8 cellular contexts compared by ENCODE assay signal in genomic region chr19:2474232-2475017, GRCh38. TPM values are rescaled to one million over a fixed set of nuclear protein-coding genes. Genes with fewer than 3 reads are reported as not detected.
DNase-seq lines count a peak whose midpoint lies in the region; ATAC-seq and TF ChIP-seq lines count a peak whose summit lies in the region.

No MANE protein-coding gene starts in this region.

- H3K36me3 ChIP-seq in BE2C = no peaks in the 10 kb centered on the region
- H3K36me3 ChIP-seq in KOPT-K1 (ENCODE audit: insufficient read depth, low read length) = peaks cover 7% of the 10 kb centered on the region; the same call in 1 of the 2 replicates
- H3K36me3 ChIP-seq in SJCRH30 = no peaks in the 10 kb centered on the region

- H3K27ac ChIP-seq in KOPT-K1 (ENCODE audit: low read depth, low read length, poor library complexity, severe bottlenecking) (peak overlapping the region; percentile 81), SJCRH30 (no peak overlapping the region)

- intact Hi-C loops in activated naive CD4-positive, alpha-beta T cell treated with anti-CD3 and anti-CD28 coated beads for 36 hours (cut with micrococcal nuclease) = loop anchor here (1.0 to 10.0 kb wide), 7 partner anchors 69 to 310 kb away; partner anchors contain the start of genes SGTA and THOP1

- peak; percentile 83 for TF ChIP-seq CTCF in BE2C (IDR thresholded peaks at IDR 0.05; ENCODE audit: low read depth, low read length)

- no peaks in the 10 kb centered on the region for H3K9me3 Mint-ChIP-seq in activated naive CD4-positive, alpha-beta T cell treated with anti-CD3 and anti-CD28 coated beads for 36 hours

- H3K9me3 ChIP-seq in BE2C (no peaks in the 10 kb centered on the region), KOPT-K1 (ENCODE audit: insufficient read depth, low read length, poor library complexity, severe bottlenecking) (no peaks in the 10 kb centered on the region), SJCRH30 (replicated peaks) (no peaks in the 10 kb centered on the region)

- peak; percentile 25 for ATAC-seq in GM19351 (IDR thresholded peaks at IDR 0.05; ENCODE audit: unreplicated experiment)

- peaks cover 15% of the 10 kb centered on the region for H3K27me3 ChIP-seq in BE2C
- H3K27me3 ChIP-seq in SJCRH30 = no peaks in the 10 kb centered on the region

- no peaks in the 10 kb centered on the region for H3K27me3 Mint-ChIP-seq in activated naive CD4-positive, alpha-beta T cell treated with anti-CD3 and anti-CD28 coated beads for 36 hours (ENCODE audit: low read depth)

- H3K4me1 ChIP-seq in BE2C (no peaks in the 10 kb centered on the region), SJCRH30 (no peaks in the 10 kb centered on the region)

- CTCF ChIA-PET in activated naive CD4-positive, alpha-beta T cell treated with anti-CD3 and anti-CD28 coated beads for 36 hours (lab: Charles Lee) = interaction anchor here (0.8 to 4.2 kb wide), 13 partner anchors 78 to 165 kb away, joined by 3 to 66 read pairs (median 4); no protein-coding TSS in a partner anchor

- peaks cover 28% of the 10 kb centered on the region for H3K36me3 Mint-ChIP-seq in activated naive CD4-positive, alpha-beta T cell treated with anti-CD3 and anti-CD28 coated beads for 36 hours (ENCODE audit: low read depth)

- H3K27ac Mint-ChIP-seq in activated naive CD4-positive, alpha-beta T cell treated with anti-CD3 and anti-CD28 coated beads for 36 hours = peak overlapping the region; percentile 75

- H3K4me3 ChIP-seq in BE2C (ENCODE audit: low read depth, low read length) = peak overlapping the region; percentile 89
- H3K4me3 ChIP-seq in SJCRH30 = 0 out of 2 replicates have a peak overlapping the region, but pooled peaks have one; percentile 2

- peak; percentile 96 for DNase-seq in BE2C
- DNase-seq in SJCRH30 = peak; percentile 85 to 86
- DNase-seq in activated naive CD4-positive, alpha-beta T cell treated with anti-CD3 and anti-CD28 coated beads for 36 hours = peak; percentile 87
- peak; percentile 88 for DNase-seq in germinal center (ENCODE audit: low spot score)
- DNase-seq in occipital lobe (lab: John Stamatoyannopoulos, UW) = peak; percentile 77
- peak; percentile 84 for DNase-seq in superior temporal gyrus (ENCODE audit: extremely low spot score)

- peak overlapping the region; percentile 99 for H3K4me3 Mint-ChIP-seq in activated naive CD4-positive, alpha-beta T cell treated with anti-CD3 and anti-CD28 coated beads for 36 hours

- peaks cover 20% of the 10 kb centered on the region for H3K4me1 Mint-ChIP-seq in activated naive CD4-positive, alpha-beta T cell treated with anti-CD3 and anti-CD28 coated beads for 36 hours (ENCODE audit: low read depth)

RNA-seq across cellular contexts. Expression of gene GADD45B, which starts 1.5 kb away (rescaled TPM):
- polyA plus RNA-seq in BE2C (2012; ENCODE audit: insufficient read depth, insufficient read length, low read depth) = 18.1 TPM
- 2.6 and 2.8 TPM in 2 replicates for total RNA-seq in SJCRH30 (2014; rRNA removed; shearing (Covaris generic))
- 100 to 1,000 TPM; 107 to 112 TPM for total RNA-seq in activated naive CD4-positive, alpha-beta T cell treated with anti-CD3 and anti-CD28 coated beads for 36 hours
- 4.7 TPM for total RNA-seq in occipital lobe

RNA-seq across cellular contexts. Expression of gene LMNB2, which starts 17.7 kb away (rescaled TPM):
- 111 TPM for polyA plus RNA-seq in BE2C (2012; ENCODE audit: insufficient read depth, insufficient read length, low read depth)
- 152 and 160 TPM in 2 replicates for total RNA-seq in SJCRH30 (2014; rRNA removed; shearing (Covaris generic))
- total RNA-seq in activated naive CD4-positive, alpha-beta T cell treated with anti-CD3 and anti-CD28 coated beads for 36 hours = 100 to 1,000 TPM in 1 of 2 experiments, 10 to 100 TPM in 1; 97.7 to 101 TPM
- 36.2 TPM for total RNA-seq in occipital lobe

RNA-seq across cellular contexts. Expression of gene TIMM13, which starts 47.0 kb away (rescaled TPM):
- 1,450 TPM for polyA plus RNA-seq in BE2C (2012; ENCODE audit: insufficient read depth, insufficient read length, low read depth)
- 35.7 and 49.3 TPM in 2 replicates for total RNA-seq in SJCRH30 (2014; rRNA removed; shearing (Covaris generic))
- total RNA-seq in activated naive CD4-positive, alpha-beta T cell treated with anti-CD3 and anti-CD28 coated beads for 36 hours = 10 to 100 TPM; 67.3 to 70.8 TPM
- total RNA-seq in occipital lobe = 16.2 TPM

Comparison
In these comparisons a context has a peak if more than half of its experiments do, and no peak if none do; other contexts are left out.
1. RNA of gene GADD45B, which starts 1.5 kb away (total RNA-seq): 107 to 112 TPM in activated naive CD4-positive, alpha-beta T cell treated with anti-CD3 and anti-CD28 coated beads for 36 hours; 4.7 TPM in occipital lobe (single experiment) and 2.6 to 2.8 TPM in SJCRH30; every median in the first group is over 10 times any median in the second.
2. Peak in every context shown above with its lines, with median percentiles within 50 percentile points of each other: DNase-seq.